Comparison of ENCODE assay signal across 18 cellular contexts in the genomic region with DNA sequence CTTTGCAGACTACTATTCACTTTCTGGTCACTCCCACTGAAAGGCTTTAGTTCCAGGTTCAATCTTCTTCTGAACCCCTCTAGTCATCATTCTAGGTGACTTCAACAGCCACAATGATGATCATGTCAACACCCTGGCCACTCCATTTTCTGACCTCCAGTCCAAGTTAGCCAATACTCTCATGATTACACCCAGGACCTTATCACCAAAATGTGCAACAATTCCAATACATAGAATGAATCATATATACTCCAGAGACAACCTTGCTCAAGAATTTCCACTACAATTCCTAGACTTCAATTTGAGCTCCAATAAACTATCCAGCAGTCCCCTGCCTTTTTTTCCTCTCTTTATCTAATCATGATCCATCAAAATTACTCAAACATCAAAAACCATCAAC.
"Had no signal": no experiment of that assay in that cellular context is flagged by ENCODE, and none has a peak within 500 bp of the region (broad histone marks: within the 10 kb centered on the region; RNA-seq: fewer than 3 reads in every experiment).

No MANE protein-coding gene starts in this region.

- H3K9me3 ChIP-seq: ascending aorta, right atrium auricular region had no signal

- FAIRE-seq: islet of Langerhans had no signal

- H3K4me3 ChIP-seq: ascending aorta, cardiac muscle cell, dorsolateral prefrontal cortex, lung, right atrium auricular region had no signal

- ATAC-seq: activated CD4-positive, alpha-beta T cell treated with anti-CD3 and anti-CD28 coated beads for 36 hours; stimulated activated naive CD8-positive, alpha-beta T cell treated with anti-CD3 and anti-CD28 coated beads, Interleukin-15, Interleukin-2, amounts not matched to agents 100 U/mL and 50 U/mL, for 24 hours had no signal

- H3K36me3 ChIP-seq: ascending aorta, cardiac muscle cell, right atrium auricular region had no signal

- H3K27me3 Mint-ChIP-seq: activated CD4-positive, alpha-beta memory T cell treated with anti-CD3 and anti-CD28 coated beads for 36 hours; activated CD4-positive, alpha-beta T cell treated with anti-CD3 and anti-CD28 coated beads for 36 hours had no signal

- H3K27ac Mint-ChIP-seq: activated CD4-positive, alpha-beta memory T cell treated with anti-CD3 and anti-CD28 coated beads for 36 hours; activated CD4-positive, alpha-beta T cell treated with anti-CD3 and anti-CD28 coated beads for 36 hours had no signal

- H3K9me3 Mint-ChIP-seq: activated CD4-positive, alpha-beta memory T cell treated with anti-CD3 and anti-CD28 coated beads for 36 hours; endodermal cell had no signal

- H3K27me3 ChIP-seq: ascending aorta, cardiac muscle cell, dorsolateral prefrontal cortex, right atrium auricular region had no signal

- DNase-seq: activated CD4-positive, alpha-beta memory T cell treated with anti-CD3 and anti-CD28 coated beads for 36 hours; activated CD4-positive, alpha-beta T cell treated with anti-CD3 and anti-CD28 coated beads for 36 hours; activated gamma-delta T cell treated with Interleukin-2 at 50 U/mL for 16 hours; activated T-cell treated with anti-CD3 and anti-CD28 coated beads, Interleukin-2, amount 50 U/mL, for 48 hours; dorsolateral prefrontal cortex; endodermal cell; midbrain; nucleus accumbens; posterior cingulate gyrus; stimulated activated CD4-positive, alpha-beta T cell treated with anti-CD3 and anti-CD28 coated beads, Interleukin-15, amount 100 ng/mL, for 24 hours; stimulated activated CD4-positive, alpha-beta T cell treated with anti-CD3 and anti-CD28 coated beads, Interleukin-4, amount 100 ng/mL, for 24 hours; stimulated activated naive CD8-positive, alpha-beta T cell treated with anti-CD3 and anti-CD28 coated beads, Interleukin-15, Interleukin-2, amounts not matched to agents 100 U/mL and 50 U/mL, for 24 hours; trophoblast cell had no signal

- H3K4me1 ChIP-seq: right atrium auricular region had no signal

- H3K27ac ChIP-seq: ascending aorta, cardiac muscle cell, dorsolateral prefrontal cortex, right atrium auricular region had no signal

- H3K4me3 Mint-ChIP-seq: activated CD4-positive, alpha-beta memory T cell treated with anti-CD3 and anti-CD28 coated beads for 36 hours; activated CD4-positive, alpha-beta T cell treated with anti-CD3 and anti-CD28 coated beads for 36 hours; endodermal cell had no signal
